19 cellular contexts compared by ENCODE assay signal in the genomic region with DNA sequence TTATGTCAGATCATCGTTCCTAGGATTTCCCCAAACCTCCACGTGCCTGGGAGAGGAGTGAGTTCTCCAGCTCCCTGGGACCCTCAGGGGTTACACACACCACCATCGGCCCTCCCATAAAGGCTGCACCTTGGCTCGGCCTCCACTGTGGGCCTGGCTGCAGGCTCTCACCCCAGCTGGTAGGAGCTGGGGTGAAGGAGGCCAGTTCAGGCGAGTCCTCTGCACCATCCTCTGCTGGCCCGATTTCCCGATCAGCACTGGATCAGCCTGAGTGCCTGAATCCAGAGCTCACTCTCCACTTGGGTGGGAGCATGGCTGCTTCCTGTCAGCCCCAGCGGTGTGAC.
A peak's percentile ranks its signal among the peaks of the same experiment; 100 is the strongest.
DNase-seq lines count a peak whose midpoint lies in the region; ATAC-seq and TF ChIP-seq lines count a peak whose summit lies in the region.
"Had no signal": no experiment of that assay in that cellular context is flagged by ENCODE, and none has a peak within 500 bp of the region (broad histone marks: within the 10 kb centered on the region; RNA-seq: fewer than 3 reads in every experiment).

No MANE protein-coding gene starts in this region.

- H3K4me1 Mint-ChIP-seq in WTC11 (peaks cover 22% of the 10 kb centered on the region), endothelial cell (ENCODE audit: unreplicated experiment) (peaks cover 5% of the 10 kb centered on the region)
- H3K4me1 Mint-ChIP-seq in natural killer cell treated with Interleukin-12 subunit alpha and Interleukin-12 subunit beta and Interleukin-15 and Interleukin-18, amount 100 ng/mL, for 72 hours (ENCODE audit: low read depth in 2 of 2) = no peaks in the 10 kb centered on the region
- H3K4me1 Mint-ChIP-seq: stimulated activated naive B cell treated with anti-CD40 and anti-IgM and Interleukin-4, amounts not matched to agents 10 μg/mL and 1 μg/mL and 100 μg/mL, for 72 hours had no signal

- peak; percentile 6 for DNase-seq in WTC11 (ENCODE audit: low spot score)
- DNase-seq in endothelial cell (ENCODE audit: low spot score) = peak; percentile 1
- DNase-seq in natural killer cell treated with Interleukin-12 subunit alpha and Interleukin-12 subunit beta and Interleukin-15 and Interleukin-18, amount 100 ng/mL, for 72 hours (ENCODE audit: low spot score) = peak; percentile 18
- DNase-seq in hippocampal formation (lab: John Stamatoyannopoulos, UW) = no peak
- DNase-seq in esophagus squamous epithelium (lab: John Stamatoyannopoulos, UW) = no peak
- DNase-seq in dedifferentiated amniotic fluid mesenchymal stem cell (ENCODE audit: extremely low spot score) = no peak
- DNase-seq: activated naive CD4-positive, alpha-beta T cell treated with anti-CD3 and anti-CD28 coated beads, Interleukin-2, amount 50 U/mL, for 16 hours; activated T-cell treated with anti-CD3 and anti-CD28 coated beads, Interleukin-2, amount 50 U/mL, for 72 hours; DND-41; MM.1S; NCI-H187; NCI-H82; occipital lobe; stimulated activated naive B cell treated with anti-CD40 and anti-IgM and Interleukin-4, amounts not matched to agents 10 μg/mL and 1 μg/mL and 100 μg/mL, for 72 hours; T-helper 2 cell; WERI-Rb-1 had no signal

- no peaks in the 10 kb centered on the region for H3K9me3 ChIP-seq in stomach smooth muscle (ENCODE audit: control insufficient read depth in 2 of 2, low read length in 2 of 2)
- no peaks in the 10 kb centered on the region for H3K9me3 ChIP-seq in esophagus squamous epithelium
- H3K9me3 ChIP-seq: SJSA1, tibial artery had no signal

- H3K27me3 ChIP-seq in stomach smooth muscle (ENCODE audit: control insufficient read depth in 1 of 2, insufficient read depth in 2 of 2, low read length in 2 of 2) (peaks cover 0 to 2% of the 10 kb centered on the region in 2 donors), esophagus squamous epithelium (no peaks in the 10 kb centered on the region)
- H3K27me3 ChIP-seq: SJSA1, tibial artery had no signal

- 0 out of 2 replicates have a peak, but pooled peaks cover 6% of the 10 kb centered on the region for H3K9me3 Mint-ChIP-seq in WTC11
- H3K9me3 Mint-ChIP-seq in endothelial cell (ENCODE audit: unreplicated experiment) = no peaks in the 10 kb centered on the region
- no peaks in the 10 kb centered on the region for H3K9me3 Mint-ChIP-seq in natural killer cell treated with Interleukin-12 subunit alpha and Interleukin-12 subunit beta and Interleukin-15 and Interleukin-18, amount 100 ng/mL, for 72 hours
- H3K9me3 Mint-ChIP-seq: activated T-cell treated with anti-CD3 and anti-CD28 coated beads, Interleukin-2, amount 50 U/mL, for 72 hours had no signal

- H3K36me3 Mint-ChIP-seq in WTC11 = peaks cover 3% of the 10 kb centered on the region; the same call in 1 of the 2 replicates
- no peaks in the 10 kb centered on the region for H3K36me3 Mint-ChIP-seq in endothelial cell (ENCODE audit: low read depth, unreplicated experiment)
- no peaks in the 10 kb centered on the region for H3K36me3 Mint-ChIP-seq in natural killer cell treated with Interleukin-12 subunit alpha and Interleukin-12 subunit beta and Interleukin-15 and Interleukin-18, amount 100 ng/mL, for 72 hours
- H3K36me3 Mint-ChIP-seq: stimulated activated naive B cell treated with anti-CD40 and anti-IgM and Interleukin-4, amounts not matched to agents 10 μg/mL and 1 μg/mL and 100 μg/mL, for 72 hours had no signal

- H3K27ac ChIP-seq in stomach smooth muscle (ENCODE audit: low read length) = peak overlapping the region; percentile 24
- no peak overlapping the region for H3K27ac ChIP-seq in esophagus squamous epithelium
- H3K27ac ChIP-seq: SJSA1, tibial artery, WERI-Rb-1 had no signal

- H3K4me3 ChIP-seq in stomach smooth muscle (ENCODE audit: low read length in 2 of 2) = no peak overlapping the region
- H3K4me3 ChIP-seq in esophagus squamous epithelium = no peak overlapping the region
- H3K4me3 ChIP-seq: SJSA1, tibial artery had no signal

- intact Hi-C loops in esophagus squamous epithelium (cut with DNase I) = no loop called here

- H3K27ac Mint-ChIP-seq in WTC11 (no peak overlapping the region), endothelial cell (ENCODE audit: unreplicated experiment) (no peak overlapping the region)
- H3K27ac Mint-ChIP-seq in natural killer cell treated with Interleukin-12 subunit alpha and Interleukin-12 subunit beta and Interleukin-15 and Interleukin-18, amount 100 ng/mL, for 72 hours = no peak overlapping the region
- H3K27ac Mint-ChIP-seq: activated T-cell treated with anti-CD3 and anti-CD28 coated beads, Interleukin-2, amount 50 U/mL, for 72 hours; stimulated activated naive B cell treated with anti-CD40 and anti-IgM and Interleukin-4, amounts not matched to agents 10 μg/mL and 1 μg/mL and 100 μg/mL, for 72 hours had no signal

- POLR2A ChIA-PET in WTC11 (lab: Charles Lee) = no interaction called here

- CTCF ChIA-PET in WTC11 (lab: Charles Lee) = interaction anchor here (0.6 to 1.2 kb wide), 2 partner anchors 99 to 117 kb away, joined by 3 to 4 read pairs; no protein-coding TSS in a partner anchor

- no peaks in the 10 kb centered on the region for H3K36me3 ChIP-seq in stomach smooth muscle (ENCODE audit: control insufficient read depth in 2 of 2, insufficient read depth in 2 of 2, low read length in 2 of 2)
- no peaks in the 10 kb centered on the region for H3K36me3 ChIP-seq in esophagus squamous epithelium
- H3K36me3 ChIP-seq: SJSA1, tibial artery, WERI-Rb-1 had no signal

- H3K9ac ChIP-seq in stomach smooth muscle (ENCODE audit: low read length in 2 of 2) = no peak overlapping the region

- no peaks in the 10 kb centered on the region for H3K27me3 Mint-ChIP-seq in WTC11 (ENCODE audit: low read depth)
- H3K27me3 Mint-ChIP-seq in endothelial cell (ENCODE audit: unreplicated experiment) = no peaks in the 10 kb centered on the region
- peaks cover 7 to 25% of the 10 kb centered on the region in 2 donors for H3K27me3 Mint-ChIP-seq in natural killer cell treated with Interleukin-12 subunit alpha and Interleukin-12 subunit beta and Interleukin-15 and Interleukin-18, amount 100 ng/mL, for 72 hours
- H3K27me3 Mint-ChIP-seq: stimulated activated naive B cell treated with anti-CD40 and anti-IgM and Interleukin-4, amounts not matched to agents 10 μg/mL and 1 μg/mL and 100 μg/mL, for 72 hours had no signal

- WGBS in esophagus squamous epithelium, 2 donors = 38 to 72% methylated on average over 5 to 6 of the region's 8 CpGs

- H3K4me3 Mint-ChIP-seq in WTC11 (no peak overlapping the region), endothelial cell (ENCODE audit: unreplicated experiment) (no peak overlapping the region)
- H3K4me3 Mint-ChIP-seq in natural killer cell treated with Interleukin-12 subunit alpha and Interleukin-12 subunit beta and Interleukin-15 and Interleukin-18, amount 100 ng/mL, for 72 hours = no peak overlapping the region
- H3K4me3 Mint-ChIP-seq: activated T-cell treated with anti-CD3 and anti-CD28 coated beads, Interleukin-2, amount 50 U/mL, for 72 hours; stimulated activated naive B cell treated with anti-CD40 and anti-IgM and Interleukin-4, amounts not matched to agents 10 μg/mL and 1 μg/mL and 100 μg/mL, for 72 hours had no signal

- H3K4me1 ChIP-seq in stomach smooth muscle (ENCODE audit: control insufficient read depth, insufficient read depth, low read length) (peaks cover 14% of the 10 kb centered on the region), esophagus squamous epithelium (peaks cover 0 to 26% (median 7%) of the 10 kb centered on the region in 3 donors)
- H3K4me1 ChIP-seq: SJSA1, tibial artery had no signal

- no peak for ATAC-seq in WTC11
- peak in 1 of 2 donors; percentile 30 for ATAC-seq in natural killer cell treated with Interleukin-12 subunit alpha and Interleukin-12 subunit beta and Interleukin-15 and Interleukin-18, amount 100 ng/mL, for 72 hours
- ATAC-seq: activated T-cell treated with anti-CD3 and anti-CD28 coated beads, Interleukin-2, amount 50 U/mL, for 72 hours; stimulated activated naive B cell treated with anti-CD40 and anti-IgM and Interleukin-4, amounts not matched to agents 10 μg/mL and 1 μg/mL and 100 μg/mL, for 72 hours had no signal

- TF ChIP-seq CTCF in WTC11 (IDR thresholded peaks at IDR 0.05) (no peak), endothelial cell (IDR thresholded peaks at IDR 0.05; ENCODE audit: unreplicated experiment) (no peak), esophagus squamous epithelium (IDR thresholded peaks at IDR 0.05) (no peak)

- no peak for TF ChIP-seq POLR2A in esophagus squamous epithelium (IDR thresholded peaks at IDR 0.05)

TF ChIP-seq in WTC11, 78 proteins besides CTCF, POLR2A, EP300 and RAD21:
- TF ChIP-seq GTF2I (CRISPR knock-in tag; conservative IDR thresholded peaks at IDR 0.05) = no peak
- TF ChIP-seq, protein P1, sequence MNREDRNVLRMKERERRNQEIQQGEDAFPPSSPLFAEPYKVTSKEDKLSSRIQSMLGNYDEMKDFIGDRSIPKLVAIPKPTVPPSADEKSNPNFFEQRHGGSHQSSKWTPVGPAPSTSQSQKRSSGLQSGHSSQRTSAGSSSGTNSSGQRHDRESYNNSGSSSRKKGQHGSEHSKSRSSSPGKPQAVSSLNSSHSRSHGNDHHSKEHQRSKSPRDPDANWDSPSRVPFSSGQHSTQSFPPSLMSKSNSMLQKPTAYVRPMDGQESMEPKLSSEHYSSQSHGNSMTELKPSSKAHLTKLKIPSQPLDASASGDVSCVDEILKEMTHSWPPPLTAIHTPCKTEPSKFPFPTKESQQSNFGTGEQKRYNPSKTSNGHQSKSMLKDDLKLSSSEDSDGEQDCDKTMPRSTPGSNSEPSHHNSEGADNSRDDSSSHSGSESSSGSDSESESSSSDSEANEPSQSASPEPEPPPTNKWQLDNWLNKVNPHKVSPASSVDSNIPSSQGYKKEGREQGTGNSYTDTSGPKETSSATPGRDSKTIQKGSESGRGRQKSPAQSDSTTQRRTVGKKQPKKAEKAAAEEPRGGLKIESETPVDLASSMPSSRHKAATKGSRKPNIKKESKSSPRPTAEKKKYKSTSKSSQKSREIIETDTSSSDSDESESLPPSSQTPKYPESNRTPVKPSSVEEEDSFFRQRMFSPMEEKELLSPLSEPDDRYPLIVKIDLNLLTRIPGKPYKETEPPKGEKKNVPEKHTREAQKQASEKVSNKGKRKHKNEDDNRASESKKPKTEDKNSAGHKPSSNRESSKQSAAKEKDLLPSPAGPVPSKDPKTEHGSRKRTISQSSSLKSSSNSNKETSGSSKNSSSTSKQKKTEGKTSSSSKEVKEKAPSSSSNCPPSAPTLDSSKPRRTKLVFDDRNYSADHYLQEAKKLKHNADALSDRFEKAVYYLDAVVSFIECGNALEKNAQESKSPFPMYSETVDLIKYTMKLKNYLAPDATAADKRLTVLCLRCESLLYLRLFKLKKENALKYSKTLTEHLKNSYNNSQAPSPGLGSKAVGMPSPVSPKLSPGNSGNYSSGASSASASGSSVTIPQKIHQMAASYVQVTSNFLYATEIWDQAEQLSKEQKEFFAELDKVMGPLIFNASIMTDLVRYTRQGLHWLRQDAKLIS (CRISPR knock-in tag; IDR thresholded peaks at IDR 0.05; ENCODE audit: borderline replicate concordance) = no peak
- TF ChIP-seq ZNF671 (CRISPR knock-in tag; IDR thresholded peaks at IDR 0.05) = no peak
- TF ChIP-seq NR3C1 (CRISPR knock-in tag; conservative IDR thresholded peaks at IDR 0.05; ENCODE audit: low read depth) = no peak
- no peak for TF ChIP-seq NFYB (CRISPR knock-in tag; conservative IDR thresholded peaks at IDR 0.05; ENCODE audit: low read depth)

Comparison
In these comparisons a context has a peak if more than half of its experiments do, and no peak if none do; other contexts are left out.
1. DNase-seq: peak in WTC11 (single experiment), endothelial cell (single experiment) and natural killer cell treated with Interleukin-12 subunit alpha and Interleukin-12 subunit beta and Interleukin-15 and Interleukin-18, amount 100 ng/mL, for 72 hours (single experiment); none in hippocampal formation (0 of 2), esophagus squamous epithelium (single experiment) and dedifferentiated amniotic fluid mesenchymal stem cell (single experiment).